In genomic region chr17:57889252-57889651, GRCh38 we compare ENCODE assay signal across 15 cellular contexts. TPM values are rescaled to one million over a fixed set of nuclear protein-coding genes. Genes with fewer than 3 reads are reported as not detected.
A peak's percentile ranks its signal among the peaks of the same experiment; 100 is the strongest.
DNase-seq lines count a peak whose midpoint lies in the region; ATAC-seq and TF ChIP-seq lines count a peak whose summit lies in the region.
"Had no signal": no experiment of that assay in that cellular context is flagged by ENCODE, and none has a peak within 500 bp of the region (broad histone marks: within the 10 kb centered on the region; RNA-seq: fewer than 3 reads in every experiment).

No MANE protein-coding gene starts in this region.

- H3K9ac ChIP-seq in rectal smooth muscle tissue (ENCODE audit: low read length): no peak overlapping the region

- H3K4me3 ChIP-seq in right atrium auricular region (no peak overlapping the region), esophagus squamous epithelium (no peak overlapping the region), rectal smooth muscle tissue (ENCODE audit: low read length) (no peak overlapping the region), lower leg skin (ENCODE audit: low read depth, poor library complexity, severe bottlenecking) (no peak overlapping the region)
- H3K4me3 ChIP-seq: HAP-1 had no signal

- no peak for DNase-seq in right atrium auricular region (ENCODE audit: low spot score)
- DNase-seq in cardiac septum (ENCODE audit: low spot score): no peak
- no peak for DNase-seq in esophagus squamous epithelium (lab: John Stamatoyannopoulos, UW)
- DNase-seq in lower leg skin (ENCODE audit: low spot score in 2 of 2): no peak
- no peak for DNase-seq in stimulated activated CD4-positive, alpha-beta T cell treated with anti-CD3 and anti-CD28 coated beads, Interleukin-12 subunit alpha, Interleukin-12 subunit beta, amount 100 ng/mL, for 4 hours
- DNase-seq in activated naive CD4-positive, alpha-beta T cell (lab: John Stamatoyannopoulos, UW): no peak
- DNase-seq: activated CD4-positive, alpha-beta T cell treated with anti-CD3 and anti-CD28 coated beads, Interleukin-2, amount 10 ng/mL, durations not matched to agents 7 days and 5 days; COR-L47; NCI-H2171; NK-92 treated with Interleukin-12 subunit alpha and Interleukin-12 subunit beta, amount 100 ng/mL, for 24 hours had no signal

- no peak for ATAC-seq in HG02852 (IDR thresholded peaks at IDR 0.05; ENCODE audit: unreplicated experiment)
- ATAC-seq: natural killer cell treated with Interleukin-12 subunit alpha and Interleukin-12 subunit beta and Interleukin-15 and Interleukin-18, amount 100 ng/mL, for 72 hours; stimulated activated memory B cell treated with anti-CD40 and anti-IgM and Interleukin-4, amounts not matched to agents 10 μg/mL and 1 μg/mL and 100 μg/mL, for 72 hours had no signal

- 63 to 73% methylated on average over 1 to 2 of the region's 2 CpGs for WGBS in esophagus squamous epithelium, 2 donors
- WGBS in lower leg skin, 2 donors: 58 to 75% methylated on average over 2 of the region's 2 CpGs

- H3K27me3 ChIP-seq in right atrium auricular region (no peaks in the 10 kb centered on the region), esophagus squamous epithelium (no peaks in the 10 kb centered on the region), rectal smooth muscle tissue (ENCODE audit: control insufficient read depth, insufficient read depth, low read length) (no peaks in the 10 kb centered on the region)

- intact Hi-C loops in cardiac septum (cut with DNase I) (no loop called here), esophagus squamous epithelium (cut with DNase I) (no loop called here), lower leg skin (cut with DNase I; ENCODE audit: low total_unique reads) (no loop called here)

- TF ChIP-seq CTCF in right atrium auricular region (IDR thresholded peaks at IDR 0.05) (no peak), esophagus squamous epithelium (IDR thresholded peaks at IDR 0.05) (no peak), lower leg skin (IDR thresholded peaks at IDR 0.05) (no peak)

- peaks cover 11% of the 10 kb centered on the region for H3K36me3 ChIP-seq in right atrium auricular region
- peaks cover 3 to 17% (median 8%) of the 10 kb centered on the region in 3 donors for H3K36me3 ChIP-seq in esophagus squamous epithelium
- H3K36me3 ChIP-seq in rectal smooth muscle tissue (ENCODE audit: control insufficient read depth, insufficient read depth, low read length): no peaks in the 10 kb centered on the region

- H3K9me3 ChIP-seq in right atrium auricular region: no peaks in the 10 kb centered on the region
- H3K9me3 ChIP-seq in esophagus squamous epithelium: no peaks in the 10 kb centered on the region
- H3K9me3 ChIP-seq: HAP-1 had no signal

- H3K4me1 ChIP-seq in right atrium auricular region: peaks cover 4 to 60% of the 10 kb centered on the region in 2 donors
- peaks cover 46 to 63% (median 59%) of the 10 kb centered on the region in 3 donors for H3K4me1 ChIP-seq in esophagus squamous epithelium
- peaks cover 59% of the 10 kb centered on the region for H3K4me1 ChIP-seq in rectal smooth muscle tissue (ENCODE audit: control insufficient read depth, insufficient read depth, low read length)

- no peak for TF ChIP-seq POLR2A in esophagus squamous epithelium (IDR thresholded peaks at IDR 0.05)
- no peak for TF ChIP-seq POLR2A in lower leg skin (IDR thresholded peaks at IDR 0.05)

- H3K27ac ChIP-seq in right atrium auricular region (peak overlapping the region; percentile 91 to 96), esophagus squamous epithelium (peak overlapping the region; percentile 63 to 96 (median 94)), rectal smooth muscle tissue (ENCODE audit: low read depth, low read length) (peak overlapping the region; percentile 99)

RNA-seq across cellular contexts. Expression of gene MRPS23, which starts 39.4 kb away (rescaled TPM):
- total RNA-seq in right atrium auricular region: 10 to 100 TPM; 24.1 to 35.3 TPM
- 59.6 TPM for total RNA-seq in cardiac septum
- 10 to 100 TPM in 3 of 4 donors, 1 to 10 TPM in 1; 9.9 to 25.2 (median 20.8) TPM for total RNA-seq in esophagus squamous epithelium
- total RNA-seq in lower leg skin: 10 to 100 TPM; 12.2 to 17.8 (median 15.0) TPM
